8 cellular contexts compared by ENCODE assay signal in the genomic region with DNA sequence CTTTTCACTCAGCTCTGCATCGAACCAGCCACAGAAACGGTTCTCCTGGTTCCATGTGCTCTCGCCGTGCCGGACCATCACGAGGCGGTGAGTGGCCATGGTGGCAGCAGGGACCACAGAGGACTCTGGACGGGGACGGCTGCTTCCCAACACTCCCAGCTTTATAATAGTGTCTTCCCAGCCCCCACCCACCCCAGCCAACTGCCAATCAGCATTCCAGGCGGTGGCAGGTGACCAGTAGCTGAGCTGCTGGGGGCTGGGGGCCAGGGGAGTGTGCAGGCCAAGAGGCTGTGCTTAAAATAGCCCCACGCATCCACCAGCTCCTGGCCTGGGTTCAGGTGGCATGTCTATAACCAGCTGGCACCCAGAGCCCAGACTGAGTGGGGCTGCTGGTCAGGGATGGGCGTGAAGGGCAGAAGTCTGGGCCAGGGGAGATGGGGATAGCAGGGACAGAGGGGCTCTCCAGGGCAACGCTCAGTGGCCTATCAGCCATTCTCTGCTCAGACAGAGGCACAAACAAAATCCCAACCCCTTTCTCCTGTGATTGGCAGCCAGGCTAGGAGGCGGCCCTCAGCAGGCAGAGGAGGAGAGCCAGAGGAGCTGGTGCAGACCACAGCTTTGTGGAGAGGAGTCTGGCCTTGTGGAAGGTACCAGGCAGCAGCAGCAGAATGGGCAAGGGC. TPM values are rescaled to one million over a fixed set of nuclear protein-coding genes. Genes with fewer than 3 reads are reported as not detected.
DNase-seq lines count a peak whose midpoint lies in the region; ATAC-seq, FAIRE-seq and TF ChIP-seq lines count a peak whose summit lies in the region.

PGAM2 (minus strand) TSS at position 137 of the 680 bp plus-strand sequence; CDS start at position 99, 38 bp downstream.

- H3K36me3 Mint-ChIP-seq in activated naive CD8-positive, alpha-beta T cell treated with anti-CD3 and anti-CD28 coated beads, Interleukin-2, amount 50 U/mL, for 24 hours (ENCODE audit: low read depth): peaks cover 9% of the 10 kb centered on the region

- H3K27me3 Mint-ChIP-seq in activated naive CD8-positive, alpha-beta T cell treated with anti-CD3 and anti-CD28 coated beads, Interleukin-2, amount 50 U/mL, for 24 hours: no peaks in the 10 kb centered on the region

- TF ChIP-seq POLR2A in A549 (IDR thresholded peaks at IDR 0.05; ENCODE audit: low read length) (0 out of 2 replicates have a peak, but pooled peaks have one; percentile 7), erythroblast (IDR thresholded peaks at IDR 0.05; ENCODE audit: low read length) (no peak)

- H3K36me3 ChIP-seq in left lung: peaks cover 0 to 25% of the 10 kb centered on the region in 2 donors

- POLR2A ChIA-PET in A549 (lab: Yijun Ruan, JAX): interaction anchor here (1.4 kb wide), 1 partner anchor 21 kb away, joined by 5 read pairs; the partner anchor contains the start of gene DBNL

- 71% methylated on average over 13 of the region's 14 CpGs for whole genome bisulfite sequencing in A549 (ENCODE audit: missing lambda C conversion rate)

- no peaks in the 10 kb centered on the region for H3K9me3 Mint-ChIP-seq in activated naive CD8-positive, alpha-beta T cell treated with anti-CD3 and anti-CD28 coated beads, Interleukin-2, amount 50 U/mL, for 24 hours

- no peak for FAIRE-seq in A549 (lab: Jason Lieb, UNC)

- H3K4me3 ChIP-seq in A549: no peak within 1 kb of the TSS
- no peak within 1 kb of the TSS for H3K4me3 ChIP-seq in left lung

- TF ChIP-seq CTCF in A549 (IDR thresholded peaks at IDR 0.05) (no peak), left lung (IDR thresholded peaks at IDR 0.05) (no peak)

- peak; percentile 36 to 60; a peak in 3 of 6 replicates for ATAC-seq in A549
- ATAC-seq in activated naive CD8-positive, alpha-beta T cell treated with anti-CD3 and anti-CD28 coated beads, Interleukin-2, amount 50 U/mL, for 24 hours: peak; percentile 45
- ATAC-seq in left lung: peak; percentile 19
- no peak for ATAC-seq in HG03097 (IDR thresholded peaks at IDR 0.05; ENCODE audit: low FRiP score, unreplicated experiment)

- no peaks in the 10 kb centered on the region for H3K4me1 ChIP-seq in A549
- peaks cover 0 to 12% of the 10 kb centered on the region in 2 donors for H3K4me1 ChIP-seq in left lung

- H3K4me1 Mint-ChIP-seq in activated naive CD8-positive, alpha-beta T cell treated with anti-CD3 and anti-CD28 coated beads, Interleukin-2, amount 50 U/mL, for 24 hours: peaks cover 20% of the 10 kb centered on the region

- intact Hi-C loops in left lung (cut with DNase I): no loop called here

- H3K4me2 ChIP-seq in A549: no peak within 1 kb of the TSS

- no peak for TF ChIP-seq RAD21 in A549 (conservative IDR thresholded peaks at IDR 0.05 in 1 of 2, IDR thresholded peaks at IDR 0.05 in 1 of 2)
- no peak for TF ChIP-seq RAD21 in Ishikawa (IDR thresholded peaks at IDR 0.05; ENCODE audit: low read depth)

- H3K27ac ChIP-seq in A549 (no peak within 1 kb of the TSS), left lung (no peak within 1 kb of the TSS)

- CTCF ChIA-PET in A549 (lab: Yijun Ruan, JAX): no interaction called here

- TF ChIP-seq EP300 in A549 (IDR thresholded peaks at IDR 0.05): no peak
- no peak for TF ChIP-seq EP300 in Ishikawa (IDR thresholded peaks at IDR 0.05; ENCODE audit: borderline replicate concordance)

- H3K9me3 ChIP-seq in A549 (no peaks in the 10 kb centered on the region), left lung (no peaks in the 10 kb centered on the region)

- H3K27ac Mint-ChIP-seq in activated naive CD8-positive, alpha-beta T cell treated with anti-CD3 and anti-CD28 coated beads, Interleukin-2, amount 50 U/mL, for 24 hours: no peak within 1 kb of the TSS

- no peaks in the 10 kb centered on the region for H3K27me3 ChIP-seq in left lung

- DNase-seq in A549 (ENCODE audit: low read depth in 1 of 2, low spot score in 1 of 2) (no peak), left lung (peak; percentile 32 to 75), erythroblast (lab: John Stamatoyannopoulos, UW) (no peak), NCI-H226 (no peak)
- DNase-seq in activated naive CD8-positive, alpha-beta T cell treated with anti-CD3 and anti-CD28 coated beads, Interleukin-2, amount 50 U/mL, for 24 hours: no peak
- DNase-seq in activated CD4-positive, CD25-positive, alpha-beta regulatory T cell (lab: John Stamatoyannopoulos, UW): no peak

- H3K4me3 Mint-ChIP-seq in activated naive CD8-positive, alpha-beta T cell treated with anti-CD3 and anti-CD28 coated beads, Interleukin-2, amount 50 U/mL, for 24 hours: no peak within 1 kb of the TSS

TF ChIP-seq in A549, 52 proteins besides CTCF, POLR2A, EP300 and RAD21:
- TF ChIP-seq ZNF302 (CRISPR knock-in tag; IDR thresholded peaks at IDR 0.05) (no peak), ELK1 (IDR thresholded peaks at IDR 0.05; ENCODE audit: low read depth, low read length) (no peak), JUN (IDR thresholded peaks at IDR 0.05) (peak in 1 of 2 experiments; percentile 13; a peak in 1 of 5 replicates)

TF ChIP-seq in Ishikawa, 13 proteins besides CTCF, POLR2A, EP300 and RAD21:
- TF ChIP-seq CEBPB (IDR thresholded peaks at IDR 0.05) (no peak), EGR1 (IDR thresholded peaks at IDR 0.05) (no peak), YY1 (IDR thresholded peaks at IDR 0.05; ENCODE audit: low read depth) (0 out of 2 replicates have a peak, but pooled peaks have one; percentile 16), CREB1 (IDR thresholded peaks at IDR 0.05; ENCODE audit: low read depth) (no peak)
- TF ChIP-seq, protein P1, sequence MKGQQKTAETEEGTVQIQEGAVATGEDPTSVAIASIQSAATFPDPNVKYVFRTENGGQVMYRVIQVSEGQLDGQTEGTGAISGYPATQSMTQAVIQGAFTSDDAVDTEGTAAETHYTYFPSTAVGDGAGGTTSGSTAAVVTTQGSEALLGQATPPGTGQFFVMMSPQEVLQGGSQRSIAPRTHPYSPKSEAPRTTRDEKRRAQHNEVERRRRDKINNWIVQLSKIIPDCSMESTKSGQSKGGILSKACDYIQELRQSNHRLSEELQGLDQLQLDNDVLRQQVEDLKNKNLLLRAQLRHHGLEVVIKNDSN (IDR thresholded peaks at IDR 0.05): no peak

RNA-seq across cellular contexts. Expression of gene PGAM2, which starts in this region (rescaled TPM):
- polyA plus RNA-seq in A549 (2011; rRNA removed): not detected in 2 replicates
- not detected in 2 replicates for polyA plus RNA-seq in A549 (2012; cell fraction: cytosol; rRNA removed)
- polyA plus RNA-seq in A549 (2012; cell fraction: nucleus; rRNA removed): 0.29 and 0.37 TPM in 2 replicates
- polyA plus RNA-seq in A549 (2017; fragmentation: RNase III; extraction: RNeasy Plus Mini Kit Qiagen cat#74134 plus additional on column Dnase treatment): not detected in 3 replicates
- not detected in 2 replicates for polyA minus RNA-seq in A549 (2011; rRNA and poly(A)+ RNA removed)
- total RNA-seq in left lung: under 1 TPM in 1 of 2 donors, not detected in 1; 0.79 TPM

Comparison
In these comparisons a context has a peak if more than half of its experiments do, and no peak if none do; other contexts are left out.
1. Peak in ATAC-seq in A549; RNA of the gene not detected or under 1 TPM.
2. Peak in DNase-seq and ATAC-seq in left lung; RNA of the gene not detected or under 1 TPM.